Comparison of ENCODE assay signal across 29 cellular contexts in genomic region chr9:69753830-69754229, GRCh38.
"Had no signal": no experiment of that assay in that cellular context is flagged by ENCODE, and none has a peak within 500 bp of the region (broad histone marks: within the 10 kb centered on the region; RNA-seq: fewer than 3 reads in every experiment).

No MANE protein-coding gene starts in this region.

- H3K4me1 ChIP-seq: colonic mucosa had no signal

- H3K4me3 ChIP-seq: ascending aorta, cardiac muscle cell, colonic mucosa, Peyer's patch had no signal

- H3K36me3 ChIP-seq: colonic mucosa had no signal

- H3K27me3 ChIP-seq: ascending aorta, cardiac muscle cell, colonic mucosa, Peyer's patch had no signal

- H3K27ac ChIP-seq: ascending aorta, cardiac muscle cell, colonic mucosa, Peyer's patch, RWPE1 had no signal

- DNase-seq: activated CD4-positive, alpha-beta T cell treated with anti-CD3 and anti-CD28 coated beads for 36 hours; activated CD4-positive, alpha-beta T cell treated with anti-CD3 and anti-CD28 coated beads, Interleukin-2, amount 10 ng/mL, durations not matched to agents 7 days and 5 days; activated CD4-positive, alpha-beta T cell treated with anti-CD3 and anti-CD28 coated beads, Interleukin-2, amount 50 U/mL, for 48 hours; activated CD8-positive, alpha-beta T cell treated with anti-CD3 and anti-CD28 coated beads, Interleukin-2, amount 10 ng/mL, durations not matched to agents 7 days and 5 days; activated gamma-delta T cell; activated naive CD4-positive, alpha-beta T cell treated with Interleukin-2 at 50 U/mL for 16 hours; activated naive CD8-positive, alpha-beta T cell treated with anti-CD3 and anti-CD28 coated beads, Interleukin-2, amount 10 ng/mL, durations not matched to agents 7 days and 5 days; activated T-cell treated with anti-CD3 and anti-CD28 coated beads, Interleukin-2, amount 50 U/mL, for 24 hours; amygdala; colonic mucosa; NCI-H1105; NCI-H1417 treated with DMSO at 0.1 percent for 48 hours; NCI-H1930; NCI-H2081 treated with DMSO at 0.1 percent for 48 hours; NCI-H345; NCI-H524 treated with DMSO at 0.1 percent for 48 hours; NK-92 treated with Interleukin-12 subunit alpha and Interleukin-12 subunit beta, amount 100 ng/mL, for 24 hours; PC-3; Peyer's patch; SIG-M5; SW 1271; T-helper 1 cell; T-helper 2 cell; T-helper 9 cell had no signal

- H3K9me3 ChIP-seq: ascending aorta, colonic mucosa, Peyer's patch had no signal

- ATAC-seq: activated CD4-positive, alpha-beta T cell treated with anti-CD3 and anti-CD28 coated beads for 36 hours; activated CD4-positive, CD25-positive, alpha-beta regulatory T cell treated with anti-CD3 and anti-CD28 coated beads, Interleukin-2, amount 50 U/mL, for 24 hours; activated CD8-positive, alpha-beta T cell treated with anti-CD3 and anti-CD28 coated beads, Interleukin-2, amount 10 ng/mL, durations not matched to agents 7 days and 5 days; PC-3; Right ventricle myocardium inferior had no signal
